ENCODE assay signal across 6 cellular contexts in the genomic region with DNA sequence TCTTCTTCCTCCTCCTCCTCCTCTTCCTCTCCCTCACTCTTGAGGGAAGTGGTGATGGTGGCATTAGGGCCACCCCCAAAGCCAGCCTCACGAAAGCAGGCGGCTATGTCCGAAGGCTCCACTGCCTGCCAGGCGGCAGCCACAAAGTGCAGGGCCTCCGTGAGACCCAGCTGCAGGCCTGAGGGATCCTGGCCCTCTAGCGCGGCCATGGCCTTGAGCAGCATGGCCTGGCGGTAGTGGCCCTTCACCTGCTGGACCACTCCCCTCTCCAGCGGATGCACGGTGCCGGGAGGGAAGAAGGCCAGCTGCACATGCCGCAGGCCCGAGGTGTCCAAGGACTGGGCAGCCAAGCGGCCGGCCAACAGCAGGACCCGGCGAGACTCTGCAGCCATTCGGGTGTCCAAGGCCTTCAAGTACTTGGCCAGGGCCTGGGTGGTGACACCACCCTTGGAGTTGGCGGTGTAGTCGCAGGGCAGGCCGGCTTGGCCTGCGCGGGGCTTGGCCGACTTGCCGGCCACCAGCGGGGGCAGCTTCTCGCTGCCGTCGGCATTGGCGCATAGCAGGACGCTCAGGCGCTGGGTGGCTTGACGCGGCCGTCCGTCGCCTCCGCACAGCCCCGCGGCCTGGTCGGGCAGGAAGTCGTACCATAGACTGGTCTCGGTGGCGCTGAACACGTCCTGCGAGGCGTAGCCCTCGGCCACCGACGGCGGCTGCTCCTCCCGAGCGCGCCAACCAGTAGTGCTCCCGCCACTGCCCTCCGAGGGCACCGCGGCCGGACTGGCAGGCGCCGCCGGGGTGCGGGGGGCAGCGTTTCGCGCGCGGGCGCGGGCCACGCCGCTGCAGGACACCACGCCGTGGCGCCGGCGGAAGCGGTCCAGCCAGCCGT. TPM values are rescaled to one million over a fixed set of nuclear protein-coding genes. Genes with fewer than 3 reads are reported as not detected.
DNase-seq lines count a peak whose midpoint lies in the region; ATAC-seq and TF ChIP-seq lines count a peak whose summit lies in the region.

No MANE protein-coding gene starts in this region.

- H3K27me3 Mint-ChIP-seq in stimulated activated memory B cell treated with anti-CD40 and anti-IgM and Interleukin-4, amounts not matched to agents 10 μg/mL and 1 μg/mL and 100 μg/mL, for 72 hours, result no peaks in the 10 kb centered on the region

- DNase-seq in NCI-H510A (lab: John Stamatoyannopoulos, UW) (peak; percentile 47), NCI-H510A treated with DMSO at 0.1 percent for 48 hours (lab: John Stamatoyannopoulos, UW) (no peak), epithelial cell of esophagus (ENCODE audit: low read depth) (peak; percentile 35), GM20000 (ENCODE audit: low spot score) (no peak), mesenteric fat pad (ENCODE audit: low spot score) (no peak)

- H3K9me3 Mint-ChIP-seq in stimulated activated memory B cell treated with anti-CD40 and anti-IgM and Interleukin-4, amounts not matched to agents 10 μg/mL and 1 μg/mL and 100 μg/mL, for 72 hours, result no peaks in the 10 kb centered on the region

- H3K4me3 ChIP-seq in epithelial cell of esophagus (ENCODE audit: low read length), result peak overlapping the region; percentile 73

- no peak for ATAC-seq in stimulated activated memory B cell treated with anti-CD40 and anti-IgM and Interleukin-4, amounts not matched to agents 10 μg/mL and 1 μg/mL and 100 μg/mL, for 72 hours

- peak overlapping the region; percentile 72 for H3K27ac Mint-ChIP-seq in stimulated activated memory B cell treated with anti-CD40 and anti-IgM and Interleukin-4, amounts not matched to agents 10 μg/mL and 1 μg/mL and 100 μg/mL, for 72 hours

- H3K4me1 Mint-ChIP-seq in stimulated activated memory B cell treated with anti-CD40 and anti-IgM and Interleukin-4, amounts not matched to agents 10 μg/mL and 1 μg/mL and 100 μg/mL, for 72 hours, result peaks cover 48% of the 10 kb centered on the region

- TF ChIP-seq CTCF in epithelial cell of esophagus (IDR thresholded peaks at IDR 0.05; ENCODE audit: insufficient read depth, low read depth, low read length, missing control alignments) (no peak), GM20000 (IDR thresholded peaks at IDR 0.05; ENCODE audit: extremely low read depth, missing control alignments) (no peak)

- H3K4me3 Mint-ChIP-seq in stimulated activated memory B cell treated with anti-CD40 and anti-IgM and Interleukin-4, amounts not matched to agents 10 μg/mL and 1 μg/mL and 100 μg/mL, for 72 hours, result peak overlapping the region; percentile 82

- H3K36me3 Mint-ChIP-seq in stimulated activated memory B cell treated with anti-CD40 and anti-IgM and Interleukin-4, amounts not matched to agents 10 μg/mL and 1 μg/mL and 100 μg/mL, for 72 hours, result peaks cover 10% of the 10 kb centered on the region

RNA-seq across cellular contexts. Expression of a gene that starts 1.1 kb away (rescaled TPM):
- 97.3 TPM for total RNA-seq in mesenteric fat pad

RNA-seq across cellular contexts. Expression of a gene that starts 4.2 kb away (rescaled TPM):
- total RNA-seq in mesenteric fat pad, result not detected

RNA-seq across cellular contexts. Expression of a gene that starts 10.6 kb away (rescaled TPM):
- total RNA-seq in mesenteric fat pad, result 18.0 TPM

RNA-seq across cellular contexts. Expression of a gene that starts 17.9 kb away (rescaled TPM):
- 37.5 TPM for total RNA-seq in mesenteric fat pad

RNA-seq across cellular contexts. Expression of a gene that starts 34.9 kb away (rescaled TPM):
- total RNA-seq in mesenteric fat pad, result 13.2 TPM

Comparison
In these comparisons a context has a peak if more than half of its experiments do, and no peak if none do; other contexts are left out.
1. DNase-seq: peak in NCI-H510A (single experiment) and epithelial cell of esophagus (single experiment); none in NCI-H510A treated with DMSO at 0.1 percent for 48 hours (single experiment), GM20000 (single experiment) and mesenteric fat pad (single experiment).